8 cellular contexts compared by ENCODE assay signal in the genomic region with DNA sequence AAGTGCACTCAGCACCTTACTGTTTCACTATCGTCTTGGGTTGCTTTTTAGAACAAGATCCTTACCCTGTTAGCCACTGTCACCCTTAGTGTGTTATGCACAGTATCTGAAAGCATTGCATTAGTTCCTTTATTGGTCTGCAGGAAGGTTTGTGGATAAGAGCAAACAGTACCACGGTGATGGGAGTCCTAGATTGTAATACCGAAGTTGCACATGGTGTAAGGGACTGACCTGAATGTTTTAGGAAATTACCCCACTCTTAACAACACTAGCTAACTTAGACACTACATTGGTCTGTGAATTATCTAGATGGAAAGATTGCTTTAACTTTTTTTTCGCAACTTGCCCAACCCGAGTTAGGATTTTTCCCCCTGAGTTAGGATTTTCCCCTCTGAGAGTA. TPM values are rescaled to one million over a fixed set of nuclear protein-coding genes. Genes with fewer than 3 reads are reported as not detected.
DNase-seq lines count a peak whose midpoint lies in the region; ATAC-seq, FAIRE-seq and TF ChIP-seq lines count a peak whose summit lies in the region.

No MANE protein-coding gene starts in this region.

- H3K36me3 ChIP-seq in bronchial epithelial cell (ENCODE audit: control insufficient read depth, insufficient read depth, low read length) (no peaks in the 10 kb centered on the region), uterus (no peaks in the 10 kb centered on the region)

- intact Hi-C loops in uterus (cut with DNase I; ENCODE audit: low total_unique reads), result no loop called here

- H3K4me3 Mint-ChIP-seq in activated T-cell treated with anti-CD3 and anti-CD28 coated beads, Interleukin-2, amount 50 U/mL, for 72 hours, result peak overlapping the region; percentile 98
- H3K4me3 Mint-ChIP-seq in memory B cell, result peak overlapping the region; percentile 93

- H3K9me3 ChIP-seq in uterus, result no peaks in the 10 kb centered on the region

- H3K27ac Mint-ChIP-seq in activated T-cell treated with anti-CD3 and anti-CD28 coated beads, Interleukin-2, amount 50 U/mL, for 72 hours, result peak overlapping the region; percentile 98
- peak overlapping the region; percentile 97 for H3K27ac Mint-ChIP-seq in memory B cell

- FAIRE-seq in bronchial epithelial cell (lab: Jason Lieb, UNC), result no peak

- peaks cover 0 to 3% of the 10 kb centered on the region in 2 donors for H3K4me1 ChIP-seq in uterus

- no peaks in the 10 kb centered on the region for H3K27me3 Mint-ChIP-seq in activated T-cell treated with anti-CD3 and anti-CD28 coated beads, Interleukin-2, amount 50 U/mL, for 72 hours (ENCODE audit: low read depth)
- H3K27me3 Mint-ChIP-seq in memory B cell, result no peaks in the 10 kb centered on the region

- peak overlapping the region in 1 of 2 donors; percentile 98 for H3K27ac ChIP-seq in uterus

- H3K27me3 ChIP-seq in bronchial epithelial cell (ENCODE audit: control insufficient read depth, insufficient read depth, low read length) (no peaks in the 10 kb centered on the region), uterus (no peaks in the 10 kb centered on the region)

- peaks cover 39% of the 10 kb centered on the region for H3K4me1 Mint-ChIP-seq in activated T-cell treated with anti-CD3 and anti-CD28 coated beads, Interleukin-2, amount 50 U/mL, for 72 hours (ENCODE audit: low read depth)
- peaks cover 28% of the 10 kb centered on the region for H3K4me1 Mint-ChIP-seq in memory B cell

- peaks cover 0 to 7% of the 10 kb centered on the region in 2 donors for H3K36me3 Mint-ChIP-seq in activated T-cell treated with anti-CD3 and anti-CD28 coated beads, Interleukin-2, amount 50 U/mL, for 72 hours (ENCODE audit: insufficient read depth in 2 of 2)
- no peaks in the 10 kb centered on the region for H3K36me3 Mint-ChIP-seq in memory B cell

- TF ChIP-seq CTCF in bronchial epithelial cell (IDR thresholded peaks at IDR 0.05; ENCODE audit: insufficient read depth, low read length, severe bottlenecking) (no peak), uterus (IDR thresholded peaks at IDR 0.05) (no peak)

- no peak for DNase-seq in activated T-cell treated with anti-CD3 and anti-CD28 coated beads, Interleukin-2, amount 50 U/mL, for 72 hours
- DNase-seq in activated T-cell treated with anti-CD3 and anti-CD28 coated beads for 4 hours (no peak), NOMO-1 treated with dmso at 0.1 percent for 144 hours (lab: John Stamatoyannopoulos, UW; ENCODE audit: unreplicated experiment) (peak; percentile 40), bronchial epithelial cell (ENCODE audit: low read depth) (peak; percentile 23), memory B cell (ENCODE audit: low spot score in 2 of 2) (no peak), uterus (no peak)

- no peak for TF ChIP-seq POLR2A in uterus (IDR thresholded peaks at IDR 0.05)

- no peak for ATAC-seq in activated T-cell treated with anti-CD3 and anti-CD28 coated beads, Interleukin-2, amount 50 U/mL, for 72 hours (replicated peaks in 1 of 2)
- ATAC-seq in memory B cell (ENCODE audit: low read depth) (no peak), HG03025 (IDR thresholded peaks at IDR 0.05; ENCODE audit: low FRiP score, unreplicated experiment) (no peak), HG03439 (IDR thresholded peaks at IDR 0.05; ENCODE audit: unreplicated experiment) (no peak)

- H3K4me3 ChIP-seq in bronchial epithelial cell (ENCODE audit: low read depth, low read length) (peak overlapping the region; percentile 64), uterus (peak overlapping the region; percentile 80 to 100)

- H3K9me3 Mint-ChIP-seq in activated T-cell treated with anti-CD3 and anti-CD28 coated beads, Interleukin-2, amount 50 U/mL, for 72 hours, result no peaks in the 10 kb centered on the region
- H3K9me3 Mint-ChIP-seq in memory B cell, result no peaks in the 10 kb centered on the region

RNA-seq across cellular contexts. Expression of a gene that starts 1.3 kb away (rescaled TPM):
- 100 to 1,000 TPM; 100 to 119 TPM for total RNA-seq in activated T-cell treated with anti-CD3 and anti-CD28 coated beads, Interleukin-2, amount 50 U/mL, for 72 hours
- total RNA-seq in bronchial epithelial cell (205 and 343 TPM in 2 replicates), uterus (100 to 1,000 TPM in 2 of 4 donors, 10 to 100 TPM in 2; 57.1 to 233 (median 96.0) TPM)

Comparison
In these comparisons a context has a peak if more than half of its experiments do, and no peak if none do; other contexts are left out.
1. DNase-seq: peak in NOMO-1 treated with dmso at 0.1 percent for 144 hours (single experiment) and bronchial epithelial cell (single experiment); none in activated T-cell treated with anti-CD3 and anti-CD28 coated beads, Interleukin-2, amount 50 U/mL, for 72 hours (0 of 2), activated T-cell treated with anti-CD3 and anti-CD28 coated beads for 4 hours (single experiment), memory B cell (0 of 2) and uterus (0 of 2).